Comparison of ENCODE assay signal across 8 cellular contexts in genomic region chr15:64894395-64895056, GRCh38. TPM values are rescaled to one million over a fixed set of nuclear protein-coding genes. Genes with fewer than 3 reads are reported as not detected.
DNase-seq lines count a peak whose midpoint lies in the region; ATAC-seq and TF ChIP-seq lines count a peak whose summit lies in the region.

No MANE protein-coding gene starts in this region.

- H4K20me1 ChIP-seq in osteoblast (ENCODE audit: insufficient read depth, low read length) = no peaks in the 10 kb centered on the region

- no peak for TF ChIP-seq CTCF in epithelial cell of esophagus (IDR thresholded peaks at IDR 0.05; ENCODE audit: insufficient read depth, low read depth, low read length, missing control alignments)
- no peak for TF ChIP-seq CTCF in osteoblast (IDR thresholded peaks at IDR 0.05; ENCODE audit: extremely low read depth, low read depth, low read length)

- peaks cover 44% of the 10 kb centered on the region for H3K4me1 ChIP-seq in osteoblast (ENCODE audit: insufficient read depth, low read length)

- CTCF ChIA-PET in activated CD4-positive, alpha-beta memory T cell treated with anti-CD3 and anti-CD28 coated beads for 36 hours (lab: Charles Lee) = interaction anchor here (0.7 to 5.0 kb wide), 14 partner anchors 10 to 207 kb away, joined by 3 to 60 read pairs (median 8); partner anchors contain the start of genes ANKDD1A and PLEKHO2

- H3K9me3 ChIP-seq in osteoblast (ENCODE audit: low read depth, low read length) = no peaks in the 10 kb centered on the region

- peak overlapping the region; percentile 99 for H3K27ac Mint-ChIP-seq in activated CD4-positive, alpha-beta memory T cell treated with anti-CD3 and anti-CD28 coated beads for 36 hours

- peaks cover 59% of the 10 kb centered on the region for H3K4me1 Mint-ChIP-seq in activated CD4-positive, alpha-beta memory T cell treated with anti-CD3 and anti-CD28 coated beads for 36 hours (ENCODE audit: low read depth)

- H3K79me2 ChIP-seq in osteoblast (ENCODE audit: insufficient read depth, low read length) = no peaks in the 10 kb centered on the region

- H3K27ac ChIP-seq in osteoblast (ENCODE audit: low read depth, low read length) = peak overlapping the region; percentile 68

- H3K4me3 Mint-ChIP-seq in activated CD4-positive, alpha-beta memory T cell treated with anti-CD3 and anti-CD28 coated beads for 36 hours = peak overlapping the region; percentile 95

- peak overlapping the region; percentile 68 for H2AFZ ChIP-seq in osteoblast (ENCODE audit: low read length)

- peak overlapping the region; percentile 63 for H3K4me2 ChIP-seq in osteoblast (ENCODE audit: insufficient read depth, low read length)

- TF ChIP-seq POLR2A in GM19099 (IDR thresholded peaks at IDR 0.05; ENCODE audit: extremely low read depth, insufficient read length, low read depth) = peak; percentile 74

- no peaks in the 10 kb centered on the region for H3K36me3 ChIP-seq in osteoblast (ENCODE audit: insufficient read depth, low read length)

- H3K27me3 ChIP-seq in osteoblast (ENCODE audit: insufficient read depth, low read length) = no peaks in the 10 kb centered on the region

- peaks cover 10% of the 10 kb centered on the region for H3K36me3 Mint-ChIP-seq in activated CD4-positive, alpha-beta memory T cell treated with anti-CD3 and anti-CD28 coated beads for 36 hours

- intact Hi-C loops in activated CD4-positive, alpha-beta memory T cell treated with anti-CD3 and anti-CD28 coated beads for 36 hours (cut with micrococcal nuclease) = loop anchor here (1.0 to 10.0 kb wide), 5 partner anchors 11 to 1390 kb away; partner anchors contain the start of genes DENND4A, SNX1 and USP3

- peak; percentile 89 for DNase-seq in activated CD4-positive, alpha-beta memory T cell treated with anti-CD3 and anti-CD28 coated beads for 36 hours
- DNase-seq in epithelial cell of esophagus (ENCODE audit: low read depth) (no peak), osteoblast (ENCODE audit: insufficient read length, low spot score, missing footprints) (no peak), EL (no peak), NCI-H82 treated with DMSO at 0.1 percent for 48 hours (lab: John Stamatoyannopoulos, UW; ENCODE audit: unreplicated experiment) (no peak), COLO829 (ENCODE audit: low spot score) (no peak)

- POLR2A ChIA-PET in activated CD4-positive, alpha-beta memory T cell treated with anti-CD3 and anti-CD28 coated beads for 36 hours (lab: Charles Lee) = interaction anchor here (0.6 to 4.2 kb wide), 16 partner anchors 9 to 410 kb away, joined by 3 to 98 read pairs (median 6); partner anchors contain the start of genes ANKDD1A, PIF1, PLEKHO2 and RNU5B-1

- no peaks in the 10 kb centered on the region for H3K27me3 Mint-ChIP-seq in activated CD4-positive, alpha-beta memory T cell treated with anti-CD3 and anti-CD28 coated beads for 36 hours

- ATAC-seq in HG03280 (IDR thresholded peaks at IDR 0.05; ENCODE audit: unreplicated experiment) = peak; percentile 41

- H3K4me3 ChIP-seq in epithelial cell of esophagus (ENCODE audit: low read length) = peak overlapping the region; percentile 40
- H3K4me3 ChIP-seq in osteoblast (ENCODE audit: insufficient read depth, low read length) = peak overlapping the region; percentile 59

- peaks cover 2% of the 10 kb centered on the region for H3K9me3 Mint-ChIP-seq in activated CD4-positive, alpha-beta memory T cell treated with anti-CD3 and anti-CD28 coated beads for 36 hours

RNA-seq across cellular contexts. Expression of gene ANKDD1A, which starts 17.2 kb away (rescaled TPM):
- total RNA-seq in activated CD4-positive, alpha-beta memory T cell treated with anti-CD3 and anti-CD28 coated beads for 36 hours = 1 to 10 TPM; 6.3 to 6.6 TPM
- total RNA-seq in osteoblast = 3.8 and 6.2 TPM in 2 replicates

RNA-seq across cellular contexts. Expression of gene PLEKHO2, which starts 52.8 kb away (rescaled TPM):
- 10 to 100 TPM; 15.3 to 15.6 TPM for total RNA-seq in activated CD4-positive, alpha-beta memory T cell treated with anti-CD3 and anti-CD28 coated beads for 36 hours
- total RNA-seq in osteoblast = 38.3 and 41.6 TPM in 2 replicates
